8 cellular contexts compared by ENCODE assay signal in genomic region chr1:93878501-93878888, GRCh38. TPM values are rescaled to one million over a fixed set of nuclear protein-coding genes. Genes with fewer than 3 reads are reported as not detected.
DNase-seq lines count a peak whose midpoint lies in the region; ATAC-seq and TF ChIP-seq lines count a peak whose summit lies in the region.

No MANE protein-coding gene starts in this region.

- DNase-seq in CD1c-positive myeloid dendritic cell (ENCODE audit: extremely low spot score) (peak; percentile 87), breast epithelium (ENCODE audit: low spot score in 2 of 2) (peak; percentile 40 to 57), kidney tubule cell (ENCODE audit: low spot score) (peak; percentile 84), SHP77 treated with DMSO at 0.1 percent for 48 hours (lab: John Stamatoyannopoulos, UW) (no peak)
- DNase-seq in stimulated activated CD4-positive, alpha-beta T cell treated with anti-CD3 and anti-CD28 coated beads, Interleukin-2, amount 100 ng/mL, for 48 hours: peak; percentile 48 to 53

- TF ChIP-seq CTCF in VCaP (conservative IDR thresholded peaks at IDR 0.05) (no peak), breast epithelium (IDR thresholded peaks at IDR 0.05) (no peak)

- peaks cover 4% of the 10 kb centered on the region for H3K36me3 ChIP-seq in breast epithelium

- H3K27ac ChIP-seq in VCaP (peak overlapping the region; percentile 87), breast epithelium (peak overlapping the region; percentile 92 to 97)

- H3K4me1 ChIP-seq in breast epithelium: peaks cover 0 to 3% of the 10 kb centered on the region in 2 donors

- no peaks in the 10 kb centered on the region for H3K9me3 ChIP-seq in breast epithelium

- H3K27me3 ChIP-seq in breast epithelium: no peaks in the 10 kb centered on the region

- TF ChIP-seq POLR2A in breast epithelium (IDR thresholded peaks at IDR 0.05): no peak

- H3K4me3 ChIP-seq in breast epithelium: peak overlapping the region; percentile 73 to 98 (median 91)

- intact Hi-C loops in breast epithelium (cut with DNase I; ENCODE audit: low total_unique reads): no loop called here

- ATAC-seq in GM19438 (IDR thresholded peaks at IDR 0.05; ENCODE audit: low read depth, unreplicated experiment): peak; percentile 46
- peak; percentile 41 for ATAC-seq in HG03565 (IDR thresholded peaks at IDR 0.05; ENCODE audit: unreplicated experiment)

RNA-seq across cellular contexts. Expression of gene DNTTIP2, which starts 0.5 kb away (rescaled TPM):
- total RNA-seq in breast epithelium: 10 to 100 TPM; 28.2 to 38.3 (median 30.5) TPM

RNA-seq across cellular contexts. Expression of gene GCLM, which starts 30.7 kb away (rescaled TPM):
- total RNA-seq in breast epithelium: 10 to 100 TPM; 10.1 to 23.7 (median 13.8) TPM
